ENCODE assay signal across 1 cellular context in the genomic region with DNA sequence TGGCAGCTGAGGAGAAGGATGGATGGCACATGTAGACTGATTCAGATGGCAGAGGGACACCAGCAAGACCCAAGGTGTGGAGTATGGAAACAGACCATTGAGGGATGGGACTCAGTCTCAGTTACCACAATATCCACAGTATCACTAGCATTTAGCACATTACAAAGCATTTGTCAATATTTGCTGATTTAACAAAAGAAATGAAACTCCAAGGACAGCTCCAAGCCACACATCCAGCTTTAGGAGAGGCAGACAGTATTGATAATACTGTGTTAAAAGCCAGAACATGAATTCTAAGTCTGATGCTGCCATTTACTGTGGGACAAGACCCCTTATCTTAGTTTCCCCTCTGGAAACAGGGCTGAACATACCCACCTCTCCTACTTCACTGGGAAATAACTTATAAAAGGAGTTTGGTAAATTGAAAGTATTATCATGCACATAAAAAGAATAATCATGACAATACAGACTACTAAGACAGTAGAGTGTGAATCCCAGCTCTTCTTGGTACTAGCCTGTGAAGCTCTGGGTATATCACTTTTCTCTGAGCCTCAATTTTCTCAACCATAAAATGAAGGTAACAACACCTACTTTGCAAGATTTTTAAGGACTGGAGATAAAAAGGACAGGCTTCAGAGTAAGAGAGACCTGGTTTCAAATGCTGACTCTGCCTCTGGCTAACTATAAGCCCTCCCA.
TF ChIP-seq lines count a peak whose summit lies in the region.

No MANE protein-coding gene starts in this region.

TF ChIP-seq in H1, 55 proteins besides CTCF, POLR2A, EP300 and RAD21:
- TF ChIP-seq KDM5A (IDR thresholded peaks at IDR 0.05; ENCODE audit: low read length) (no peak), JUND (IDR thresholded peaks at IDR 0.05; ENCODE audit: low read length) (no peak)
TF ChIP-seq in H1: peak in this region for 0.
